Comparison of ENCODE assay signal across 8 cellular contexts in genomic region chr2:72770879-72771461, GRCh38. TPM values are rescaled to one million over a fixed set of nuclear protein-coding genes. Genes with fewer than 3 reads are reported as not detected.
DNase-seq lines count a peak whose midpoint lies in the region; ATAC-seq, FAIRE-seq and TF ChIP-seq lines count a peak whose summit lies in the region.

No MANE protein-coding gene starts in this region.

- H3K4me1 Mint-ChIP-seq in activated T-helper 17 cell treated with anti-CD3 and anti-CD28 coated beads, Interleukin-2, amount 50 U/mL, for 72 hours, result no peaks in the 10 kb centered on the region

- no peaks in the 10 kb centered on the region for H3K79me2 ChIP-seq in OCI-LY3 (ENCODE audit: low read length)

- H3K27me3 Mint-ChIP-seq in activated T-helper 17 cell treated with anti-CD3 and anti-CD28 coated beads, Interleukin-2, amount 50 U/mL, for 72 hours, result no peaks in the 10 kb centered on the region

- POLR2A ChIA-PET in AG04450 (lab: Yijun Ruan, JAX), result no interaction called here

- H3K4me3 ChIP-seq in AG04450 (ENCODE audit: low read depth, low read length), result no peak overlapping the region
- H3K4me3 ChIP-seq in OCI-LY3 (ENCODE audit: low read length), result no peak overlapping the region
- H3K4me3 ChIP-seq in pancreas, result no peak overlapping the region

- H3K4me1 ChIP-seq in OCI-LY3 (ENCODE audit: low read length), result no peaks in the 10 kb centered on the region
- H3K4me1 ChIP-seq in pancreas, result no peaks in the 10 kb centered on the region

- peak; percentile 83 for TF ChIP-seq CTCF in AG04450 (IDR thresholded peaks at IDR 0.05; ENCODE audit: low read depth, low read length)
- TF ChIP-seq CTCF in OCI-LY3 (IDR thresholded peaks at IDR 0.05; ENCODE audit: low read depth, low read length), result peak; percentile 91
- peak; percentile 52 to 72 (median 69) for TF ChIP-seq CTCF in pancreas (IDR thresholded peaks at IDR 0.05)

- FAIRE-seq in frontal cortex (lab: Jason Lieb, UNC), result peak; percentile 98
- FAIRE-seq in pancreas (lab: Jason Lieb, UNC), result peak; percentile 97

- no peak for TF ChIP-seq EP300 in Ishikawa (IDR thresholded peaks at IDR 0.05; ENCODE audit: borderline replicate concordance)

- H3K9ac ChIP-seq in OCI-LY3 (ENCODE audit: low read length), result no peak overlapping the region

- CTCF ChIA-PET in AG04450 (lab: Charles Lee), result interaction anchor here (0.8 to 4.2 kb wide), 9 partner anchors 9 to 190 kb away, joined by 3 to 147 read pairs (median 4); partner anchors contain the start of gene SPR

- DNase-seq in AG04450 (ENCODE audit: low read depth, low spot score) (peak; percentile 48), frontal cortex (ENCODE audit: low spot score in 2 of 2) (peak; percentile 29 to 68), pancreas (peak in 3 of 6 donors; percentile 47 to 61 (median 48))

- H3K9me3 ChIP-seq in AG04450 (ENCODE audit: control insufficient read depth, insufficient read depth, low read length) (no peaks in the 10 kb centered on the region), OCI-LY3 (ENCODE audit: insufficient read depth, low read length) (no peaks in the 10 kb centered on the region), pancreas (no peaks in the 10 kb centered on the region)

- no peaks in the 10 kb centered on the region for H3K36me3 ChIP-seq in OCI-LY3 (replicated peaks; ENCODE audit: low read depth, low read length)
- peaks cover 0 to 2% (median 0%) of the 10 kb centered on the region in 3 donors for H3K36me3 ChIP-seq in pancreas

- H3K36me3 Mint-ChIP-seq in activated T-helper 17 cell treated with anti-CD3 and anti-CD28 coated beads, Interleukin-2, amount 50 U/mL, for 72 hours (ENCODE audit: low read depth), result no peaks in the 10 kb centered on the region

- TF ChIP-seq RAD21 in Ishikawa (IDR thresholded peaks at IDR 0.05; ENCODE audit: low read depth), result peak; percentile 92

- no peak overlapping the region for H3K4me3 Mint-ChIP-seq in activated T-helper 17 cell treated with anti-CD3 and anti-CD28 coated beads, Interleukin-2, amount 50 U/mL, for 72 hours

- no peaks in the 10 kb centered on the region for H3K9me3 Mint-ChIP-seq in activated T-helper 17 cell treated with anti-CD3 and anti-CD28 coated beads, Interleukin-2, amount 50 U/mL, for 72 hours

- intact Hi-C loops in pancreas (cut with DNase I), result loop anchor here in 2 of 3 donors (5.0 to 10.0 kb wide), 2 partner anchors 86 to 104 kb away; no protein-coding TSS in a partner anchor

- no peak overlapping the region for H3K27ac ChIP-seq in AG04450 (ENCODE audit: low read depth, low read length)
- H3K27ac ChIP-seq in OCI-LY3 (ENCODE audit: low read length), result no peak overlapping the region
- H3K27ac ChIP-seq in pancreas, result no peak overlapping the region

- H3K4me2 ChIP-seq in OCI-LY3 (ENCODE audit: low read length), result no peak overlapping the region

- H2AFZ ChIP-seq in OCI-LY3 (ENCODE audit: low read depth, low read length), result no peak overlapping the region

- ATAC-seq in GM18502 (IDR thresholded peaks at IDR 0.05; ENCODE audit: poor library complexity, unreplicated experiment) (peak; percentile 78), pancreas (peak in 3 of 4 donors; percentile 81 to 92 (median 84)), HG03280 (IDR thresholded peaks at IDR 0.05; ENCODE audit: unreplicated experiment) (no peak)
- ATAC-seq in activated T-helper 17 cell treated with anti-CD3 and anti-CD28 coated beads, Interleukin-2, amount 50 U/mL, for 72 hours (replicated peaks), result peak; percentile 38

- no peak overlapping the region for H3K27ac Mint-ChIP-seq in activated T-helper 17 cell treated with anti-CD3 and anti-CD28 coated beads, Interleukin-2, amount 50 U/mL, for 72 hours

- H4K20me1 ChIP-seq in OCI-LY3 (ENCODE audit: insufficient read depth, low read length), result no peaks in the 10 kb centered on the region

- 0 to 2% methylated on average over 2 of the region's 2 CpGs for WGBS in pancreas, 2 donors

- H3K27me3 ChIP-seq in AG04450 (ENCODE audit: control insufficient read depth, insufficient read depth, low read length) (no peaks in the 10 kb centered on the region), OCI-LY3 (ENCODE audit: low read depth, low read length) (no peaks in the 10 kb centered on the region), pancreas (no peaks in the 10 kb centered on the region)

TF ChIP-seq in Ishikawa, 13 proteins besides CTCF, POLR2A, EP300 and RAD21:
- TF ChIP-seq TAF1 (IDR thresholded peaks at IDR 0.05; ENCODE audit: low read depth), result no peak
- TF ChIP-seq CEBPB (IDR thresholded peaks at IDR 0.05), result peak; percentile 25; the same call in 1 of the 2 replicates

RNA-seq across cellular contexts. Expression of gene EXOC6B, which starts 54.9 kb away (rescaled TPM):
- 25.6 and 28.7 TPM in 2 replicates for polyA plus RNA-seq in AG04450 (2011; rRNA removed)
- 58.3 and 69.6 TPM in 2 replicates for polyA minus RNA-seq in AG04450 (2011; rRNA and poly(A)+ RNA removed)
- 10 to 100 TPM; 12.1 to 12.8 TPM for total RNA-seq in activated T-helper 17 cell treated with anti-CD3 and anti-CD28 coated beads, Interleukin-2, amount 50 U/mL, for 72 hours
- 232 TPM for total RNA-seq in frontal cortex
- total RNA-seq in pancreas, result 10 to 100 TPM in 5 of 6 donors, 1 to 10 TPM in 1; 9.6 to 19.2 (median 12.4) TPM
- 1 to 10 TPM; 2.4 to 4.0 TPM for polyA plus RNA-seq in pancreas

Comparison
In these comparisons a context has a peak if more than half of its experiments do, and no peak if none do; other contexts are left out.
1. RNA of gene EXOC6B, which starts 54.9 kb away (total RNA-seq): 232 TPM in frontal cortex (single experiment); 9.6 to 19.2 TPM in pancreas and 12.1 to 12.8 TPM in activated T-helper 17 cell treated with anti-CD3 and anti-CD28 coated beads, Interleukin-2, amount 50 U/mL, for 72 hours; every median in the first group is over 10 times any median in the second.
2. Peak in every context shown above with its lines, with median percentiles within 50 percentile points of each other: CTCF ChIP-seq.